11 cellular contexts compared by ENCODE assay signal in genomic region chr14:91125271-91125661, GRCh38. TPM values are rescaled to one million over a fixed set of nuclear protein-coding genes. Genes with fewer than 3 reads are reported as not detected.
A peak's percentile ranks its signal among the peaks of the same experiment; 100 is the strongest.
DNase-seq lines count a peak whose midpoint lies in the region; ATAC-seq, FAIRE-seq and TF ChIP-seq lines count a peak whose summit lies in the region.
"Had no signal": no experiment of that assay in that cellular context is flagged by ENCODE, and none has a peak within 500 bp of the region (broad histone marks: within the 10 kb centered on the region; RNA-seq: fewer than 3 reads in every experiment).

No MANE protein-coding gene starts in this region.

- no peaks in the 10 kb centered on the region for H3K36me3 ChIP-seq in ascending aorta

- intact Hi-C loops in MCF 10A (cut with micrococcal nuclease) (no loop called here), ascending aorta (cut with DNase I) (no loop called here)

- no peaks in the 10 kb centered on the region for H3K9me3 Mint-ChIP-seq in T-helper 2 cell treated with Interferon-gamma antibody and Interleukin-4, amounts not matched to agents 5 μg/mL and 100 μg/mL, for 36 hours
- no peaks in the 10 kb centered on the region for H3K9me3 Mint-ChIP-seq in MCF 10A (ENCODE audit: unreplicated experiment)
- no peaks in the 10 kb centered on the region for H3K9me3 Mint-ChIP-seq in stimulated activated memory B cell treated with anti-CD40 and anti-IgM and Interleukin-4, amounts not matched to agents 10 μg/mL and 1 μg/mL and 100 μg/mL, for 72 hours

- POLR2A ChIA-PET in MCF 10A (lab: Yijun Ruan, JAX): interaction anchor here (5.2 kb wide), 1 partner anchor 11 kb away, joined by 29 read pairs; the partner anchor contains the start of gene DGLUCY

- no peak overlapping the region for H3K4me3 Mint-ChIP-seq in T-helper 2 cell treated with Interferon-gamma antibody and Interleukin-4, amounts not matched to agents 5 μg/mL and 100 μg/mL, for 36 hours
- H3K4me3 Mint-ChIP-seq in MCF 10A (ENCODE audit: unreplicated experiment): no peak overlapping the region
- no peak overlapping the region for H3K4me3 Mint-ChIP-seq in stimulated activated memory B cell treated with anti-CD40 and anti-IgM and Interleukin-4, amounts not matched to agents 10 μg/mL and 1 μg/mL and 100 μg/mL, for 72 hours

- no peak for ATAC-seq in stimulated activated memory B cell treated with anti-CD40 and anti-IgM and Interleukin-4, amounts not matched to agents 10 μg/mL and 1 μg/mL and 100 μg/mL, for 72 hours

- no peak for TF ChIP-seq CTCF in MCF 10A (IDR thresholded peaks at IDR 0.05; ENCODE audit: unreplicated experiment)
- no peak for TF ChIP-seq CTCF in ascending aorta (IDR thresholded peaks at IDR 0.05)
- no peak for TF ChIP-seq CTCF in coronary artery (IDR thresholded peaks at IDR 0.05)

- H3K9me3 ChIP-seq in ascending aorta: no peaks in the 10 kb centered on the region

- peak overlapping the region; percentile 61 for H3K27ac Mint-ChIP-seq in T-helper 2 cell treated with Interferon-gamma antibody and Interleukin-4, amounts not matched to agents 5 μg/mL and 100 μg/mL, for 36 hours
- H3K27ac Mint-ChIP-seq in MCF 10A (ENCODE audit: low read depth, unreplicated experiment): peak overlapping the region; percentile 31
- peak overlapping the region; percentile 76 for H3K27ac Mint-ChIP-seq in stimulated activated memory B cell treated with anti-CD40 and anti-IgM and Interleukin-4, amounts not matched to agents 10 μg/mL and 1 μg/mL and 100 μg/mL, for 72 hours

- no peak for DNase-seq in T-helper 2 cell treated with Interferon-gamma antibody and Interleukin-4, amounts not matched to agents 5 μg/mL and 100 μg/mL, for 36 hours (ENCODE audit: low spot score)
- DNase-seq in T-helper 2 cell (no peak), MCF 10A (ENCODE audit: unreplicated experiment) (no peak), ascending aorta (ENCODE audit: low spot score in 2 of 2) (no peak), coronary artery (ENCODE audit: low spot score) (no peak), GM19239 (ENCODE audit: insufficient read length, low spot score) (no peak)
- DNase-seq: DND-41 had no signal

- H3K27ac ChIP-seq in layer of hippocampus (ENCODE audit: low read depth, low read length): peak overlapping the region; percentile 74
- H3K27ac ChIP-seq in ascending aorta: no peak overlapping the region
- no peak overlapping the region for H3K27ac ChIP-seq in coronary artery

- no peak for FAIRE-seq in GM19239 (lab: Jason Lieb, UNC)
- FAIRE-seq: A204.1, GM18507 had no signal

- H3K4me3 ChIP-seq in ascending aorta (no peak overlapping the region), coronary artery (no peak overlapping the region)

- no TSS peak for BruUV-seq in MCF 10A (replicated peaks; lab: Mats Ljungman, UMichigan)

- peaks cover 66% of the 10 kb centered on the region for H3K36me3 Mint-ChIP-seq in T-helper 2 cell treated with Interferon-gamma antibody and Interleukin-4, amounts not matched to agents 5 μg/mL and 100 μg/mL, for 36 hours (ENCODE audit: low read depth)
- H3K36me3 Mint-ChIP-seq in MCF 10A (ENCODE audit: insufficient read depth, unreplicated experiment): peaks cover 16% of the 10 kb centered on the region
- H3K36me3 Mint-ChIP-seq in stimulated activated memory B cell treated with anti-CD40 and anti-IgM and Interleukin-4, amounts not matched to agents 10 μg/mL and 1 μg/mL and 100 μg/mL, for 72 hours: peaks cover 62% of the 10 kb centered on the region

- no peaks in the 10 kb centered on the region for H3K27me3 Mint-ChIP-seq in T-helper 2 cell treated with Interferon-gamma antibody and Interleukin-4, amounts not matched to agents 5 μg/mL and 100 μg/mL, for 36 hours (ENCODE audit: low read depth)
- no peaks in the 10 kb centered on the region for H3K27me3 Mint-ChIP-seq in MCF 10A (ENCODE audit: insufficient read depth, unreplicated experiment)
- no peaks in the 10 kb centered on the region for H3K27me3 Mint-ChIP-seq in stimulated activated memory B cell treated with anti-CD40 and anti-IgM and Interleukin-4, amounts not matched to agents 10 μg/mL and 1 μg/mL and 100 μg/mL, for 72 hours

- H3K27me3 ChIP-seq in layer of hippocampus (ENCODE audit: control insufficient read depth, insufficient read depth, low read length): no peaks in the 10 kb centered on the region
- H3K27me3 ChIP-seq in ascending aorta: no peaks in the 10 kb centered on the region

- H3K4me1 ChIP-seq in ascending aorta: no peaks in the 10 kb centered on the region

- peaks cover 36% of the 10 kb centered on the region for H3K4me1 Mint-ChIP-seq in T-helper 2 cell treated with Interferon-gamma antibody and Interleukin-4, amounts not matched to agents 5 μg/mL and 100 μg/mL, for 36 hours (ENCODE audit: low read depth)
- H3K4me1 Mint-ChIP-seq in MCF 10A (ENCODE audit: insufficient read depth, unreplicated experiment): peaks cover 18% of the 10 kb centered on the region
- peaks cover 39% of the 10 kb centered on the region for H3K4me1 Mint-ChIP-seq in stimulated activated memory B cell treated with anti-CD40 and anti-IgM and Interleukin-4, amounts not matched to agents 10 μg/mL and 1 μg/mL and 100 μg/mL, for 72 hours

- CTCF ChIA-PET in MCF 10A (lab: Yijun Ruan, JAX): interaction anchor here (0.8 to 2.2 kb wide), 2 partner anchors 48 to 223 kb away, joined by 3 to 7 read pairs; no protein-coding TSS in a partner anchor

RNA-seq across cellular contexts. Expression of gene DGLUCY, which starts 11.4 kb away (rescaled TPM):
- 11.3 and 11.7 TPM in 2 replicates for total RNA-seq in MCF 10A (2022)
- total RNA-seq in ascending aorta: 59.2 TPM
